In genomic region chr11:14892577-14892976, GRCh38 we compare ENCODE assay signal across 8 cellular contexts. TPM values are rescaled to one million over a fixed set of nuclear protein-coding genes. Genes with fewer than 3 reads are reported as not detected.
DNase-seq lines count a peak whose midpoint lies in the region; ATAC-seq and TF ChIP-seq lines count a peak whose summit lies in the region.

No MANE protein-coding gene starts in this region.

- H3K4me1 Mint-ChIP-seq in nephron progenitor cell, result peaks cover 7% of the 10 kb centered on the region

- H3K9me3 Mint-ChIP-seq in nephron progenitor cell, result peaks cover 26% of the 10 kb centered on the region

- H3K36me3 ChIP-seq in BJ (ENCODE audit: control insufficient read depth, insufficient read depth, low read length), result no peaks in the 10 kb centered on the region
- H3K36me3 ChIP-seq in MG63, result no peaks in the 10 kb centered on the region
- no peaks in the 10 kb centered on the region for H3K36me3 ChIP-seq in duodenal mucosa (ENCODE audit: control insufficient read depth in 1 of 2, insufficient read depth in 2 of 2, low read length in 2 of 2)

- H3K4me3 ChIP-seq in BJ (ENCODE audit: low read depth, low read length), result peak overlapping the region; percentile 58
- peak overlapping the region; percentile 65 for H3K4me3 ChIP-seq in MG63
- peak overlapping the region; percentile 77 to 88 for H3K4me3 ChIP-seq in duodenal mucosa (ENCODE audit: low read depth in 1 of 2, low read length in 2 of 2)

- peaks cover under 1% of the 10 kb centered on the region for H3K27me3 Mint-ChIP-seq in nephron progenitor cell (ENCODE audit: low read depth, poor library complexity)

- DNase-seq in BJ (ENCODE audit: low read depth), result no peak
- DNase-seq in MG63, result no peak
- no peak for DNase-seq in nephron progenitor cell
- no peak for DNase-seq in activated CD4-positive, alpha-beta T cell treated with anti-CD3 and anti-CD28 coated beads for 48 hours
- no peak for DNase-seq in AML-193 (lab: John Stamatoyannopoulos, UW)

- no peak for ATAC-seq in GM21360 (IDR thresholded peaks at IDR 0.05; ENCODE audit: unreplicated experiment)
- ATAC-seq in GM19455 (IDR thresholded peaks at IDR 0.05; ENCODE audit: unreplicated experiment), result no peak

- H3K9ac ChIP-seq in duodenal mucosa (ENCODE audit: low read depth in 1 of 2, low read length in 2 of 2), result peak overlapping the region; percentile 59 to 80

- H3K36me3 Mint-ChIP-seq in nephron progenitor cell (ENCODE audit: low read depth), result peaks cover 24% of the 10 kb centered on the region

- H3K27ac ChIP-seq in duodenal mucosa (ENCODE audit: low read depth, low read length), result no peak overlapping the region

- CTCF ChIA-PET in BJ (lab: Yijun Ruan, JAX), result interaction anchor here (1.3 to 2.7 kb wide), 3 partner anchors 12 to 208 kb away, joined by 3 to 24 read pairs (median 7); no protein-coding TSS in a partner anchor

- peak overlapping the region; percentile 54 for H3K4me3 Mint-ChIP-seq in nephron progenitor cell

- H3K9me3 ChIP-seq in MG63, result no peaks in the 10 kb centered on the region
- no peaks in the 10 kb centered on the region for H3K9me3 ChIP-seq in duodenal mucosa (ENCODE audit: control insufficient read depth in 1 of 2, low read length in 2 of 2)

- no peak overlapping the region for H3K27ac Mint-ChIP-seq in nephron progenitor cell

- H3K27me3 ChIP-seq in BJ (ENCODE audit: control insufficient read depth, insufficient read depth, low read length) (no peaks in the 10 kb centered on the region; the same call in 1 of the 2 replicates), MG63 (no peaks in the 10 kb centered on the region), duodenal mucosa (ENCODE audit: control insufficient read depth in 1 of 2, insufficient read depth in 2 of 2, low read length in 2 of 2) (no peaks in the 10 kb centered on the region)

- POLR2A ChIA-PET in BJ (lab: Charles Lee), result interaction anchor here (0.9 kb wide), 1 partner anchor 392 kb away, joined by 3 read pairs; no protein-coding TSS in a partner anchor

- TF ChIP-seq CTCF in BJ (IDR thresholded peaks at IDR 0.05; ENCODE audit: insufficient read depth, low read depth, low read length) (no peak), nephron progenitor cell (IDR thresholded peaks at IDR 0.05) (no peak)

- H3K4me1 ChIP-seq in duodenal mucosa (ENCODE audit: control insufficient read depth in 1 of 2, insufficient read depth in 2 of 2, low read length in 2 of 2), result peaks cover 0 to 9% of the 10 kb centered on the region in 2 donors

RNA-seq across cellular contexts. Expression of gene CYP2R1, which starts 0.5 kb away (rescaled TPM):
- 7.3 and 14.0 TPM in 2 replicates for polyA plus RNA-seq in BJ (2011; rRNA removed)
- polyA minus RNA-seq in BJ (2011; rRNA and poly(A)+ RNA removed), result 3.4 and 4.7 TPM in 2 replicates
- 5.5 and 13.7 TPM in 2 replicates for total RNA-seq in MG63 (2014; rRNA removed; shearing (Covaris generic); ENCODE audit: low replicate concordance)
